ENCODE assay signal across 2 cellular contexts in genomic region chr9:124259273-124260078, GRCh38.
TF ChIP-seq lines count a peak whose summit lies in the region.

No MANE protein-coding gene starts in this region.

TF ChIP-seq in GM23338, 12 proteins besides CTCF, POLR2A, EP300 and RAD21 (continued from another document):
- no peak for TF ChIP-seq REST (IDR thresholded peaks at IDR 0.05; ENCODE audit: unreplicated experiment)
- no peak for TF ChIP-seq EZH2 (IDR thresholded peaks at IDR 0.05; ENCODE audit: low read depth, unreplicated experiment)
- no peak for TF ChIP-seq ZNF462 (CRISPR knock-in tag; IDR thresholded peaks at IDR 0.05)
- no peak for TF ChIP-seq ZNF331 (CRISPR knock-in tag; IDR thresholded peaks at IDR 0.05; ENCODE audit: low read depth)
- no peak for TF ChIP-seq ZNF114 (CRISPR knock-in tag; IDR thresholded peaks at IDR 0.05)

TF ChIP-seq in neural cell, 6 proteins besides CTCF, POLR2A, EP300 and RAD21 (continued from another document):
- no peak for TF ChIP-seq TAF1 (IDR thresholded peaks at IDR 0.05; ENCODE audit: low read depth)
